23 cellular contexts compared by ENCODE assay signal in the genomic region with DNA sequence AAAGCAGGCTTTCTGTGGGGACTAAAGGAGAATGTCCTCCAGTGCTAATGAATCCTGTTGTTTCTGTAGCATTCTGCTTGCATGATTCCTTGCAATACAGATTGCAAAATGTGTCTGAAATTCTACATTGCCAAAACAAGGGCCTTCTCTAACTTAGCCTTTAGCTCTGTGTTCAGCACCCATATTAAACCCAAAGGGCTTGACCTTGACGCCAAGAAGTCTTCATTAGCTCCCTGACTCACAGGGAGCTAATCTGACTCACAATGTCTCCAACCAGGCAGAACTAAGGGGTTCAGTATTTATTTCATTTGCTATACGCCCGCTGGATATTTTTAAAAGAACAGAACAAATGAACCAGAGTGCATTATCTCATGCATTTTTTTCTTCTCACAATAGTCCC.
DNase-seq lines count a peak whose midpoint lies in the region; TF ChIP-seq lines count a peak whose summit lies in the region.
"Had no signal": no experiment of that assay in that cellular context is flagged by ENCODE, and none has a peak within 500 bp of the region (broad histone marks: within the 10 kb centered on the region; RNA-seq: fewer than 3 reads in every experiment).

No MANE protein-coding gene starts in this region.

- in situ Hi-C loops in astrocyte of the spinal cord (cut with HindIII; ENCODE audit: low sequenced_read_pairs) = no loop called here

- no peak for TF ChIP-seq CTCF in astrocyte of the spinal cord (IDR thresholded peaks at IDR 0.05; ENCODE audit: low read depth, low read length)

- H3K4me3 ChIP-seq in astrocyte of the spinal cord (ENCODE audit: low read depth, low read length) = no peak overlapping the region
- H3K4me3 ChIP-seq: ovary, smooth muscle cell, tibial nerve had no signal

- DNase-seq in DMS53 (lab: John Stamatoyannopoulos, UW) (peak; percentile 8), DMS53 treated with DMSO at 0.1 percent for 48 hours (lab: John Stamatoyannopoulos, UW; ENCODE audit: unreplicated experiment) (no peak), astrocyte of the spinal cord (ENCODE audit: low read depth, low spot score) (peak; percentile 84), glomerular visceral epithelial cell (ENCODE audit: extremely low spot score) (peak; percentile 83), smooth muscle cell of the brain vasculature (ENCODE audit: low read depth, low spot score) (peak; percentile 33), NOMO-1 treated with dmso at 0.1 percent for 144 hours (lab: John Stamatoyannopoulos, UW; ENCODE audit: unreplicated experiment) (no peak), Kasumi-1 (lab: John Stamatoyannopoulos, UW) (no peak), NCI-H2107 (lab: John Stamatoyannopoulos, UW) (no peak)
- DNase-seq: activated CD4-positive, alpha-beta T cell treated with anti-CD3 and anti-CD28 coated beads for 1 hour; activated CD8-positive, alpha-beta memory T cell treated with anti-CD3 and anti-CD28 coated beads, Interleukin-2, amount 10 ng/mL, durations not matched to agents 7 days and 5 days; activated effector memory CD4-positive, alpha-beta T cell treated with Interleukin-2 at 50 U/mL for 16 hours; amygdala; CD4-positive, CD25-positive, alpha-beta regulatory T cell; cortex of kidney; hippocampal formation; left colon; NCI-H1105; NCI-H2227 treated with DMSO at 0.1 percent for 48 hours; ovary; SIG-M5; T-helper 17 cell had no signal

Comparison
In these comparisons a context has a peak if more than half of its experiments do, and no peak if none do; other contexts are left out.
1. DNase-seq: peak in DMS53 (single experiment), astrocyte of the spinal cord (single experiment), glomerular visceral epithelial cell (single experiment) and smooth muscle cell of the brain vasculature (single experiment); none in DMS53 treated with DMSO at 0.1 percent for 48 hours (single experiment), NOMO-1 treated with dmso at 0.1 percent for 144 hours (single experiment), Kasumi-1 (0 of 2) and NCI-H2107 (single experiment).